Comparison of ENCODE assay signal across 15 cellular contexts in the genomic region with DNA sequence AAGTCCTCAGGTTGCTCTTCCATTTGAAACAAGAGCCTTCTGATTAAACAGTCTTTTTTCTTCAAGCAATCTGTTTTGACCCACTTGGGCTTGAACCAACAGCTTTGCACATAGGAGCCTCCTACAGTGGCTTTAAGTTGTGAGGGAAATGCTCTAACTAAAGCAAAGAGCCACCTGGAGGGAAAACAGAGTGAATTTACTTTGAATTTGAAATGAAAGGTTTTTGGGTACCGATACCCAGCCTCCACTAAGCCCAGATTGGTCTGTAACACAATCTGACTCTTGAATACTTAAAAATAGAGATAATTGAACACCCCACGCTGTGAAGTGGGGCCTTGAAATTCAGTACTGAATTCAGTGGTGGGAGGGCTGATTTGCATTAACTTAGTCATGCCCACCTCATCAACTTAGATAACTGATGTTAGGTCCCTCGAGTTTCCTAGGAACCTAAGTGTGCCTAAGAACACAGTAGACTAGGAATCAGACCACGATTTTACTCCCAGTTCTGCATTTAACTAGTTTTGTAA.
"Had no signal": no experiment of that assay in that cellular context is flagged by ENCODE, and none has a peak within 500 bp of the region (broad histone marks: within the 10 kb centered on the region; RNA-seq: fewer than 3 reads in every experiment).

No MANE protein-coding gene starts in this region.

- ATAC-seq: activated CD4-positive, CD25-positive, alpha-beta regulatory T cell treated with anti-CD3 and anti-CD28 coated beads, Interleukin-2, amount 50 U/mL, for 24 hours; gastrocnemius medialis had no signal

- H3K4me1 ChIP-seq: gastrocnemius medialis, sigmoid colon, stomach, upper lobe of right lung had no signal

- H3K27me3 ChIP-seq: dorsolateral prefrontal cortex, gastrocnemius medialis, sigmoid colon, stomach, upper lobe of right lung had no signal

- DNase-seq: activated CD4-positive, alpha-beta T cell treated with anti-CD3 and anti-CD28 coated beads, Interleukin-2, amount 50 U/mL, for 1 hour; activated CD8-positive, alpha-beta memory T cell treated with anti-CD3 and anti-CD28 coated beads for 24 hours; activated gamma-delta T cell treated with Interleukin-2 at 50 U/mL for 16 hours; amniotic stem cell; dorsolateral prefrontal cortex; endodermal cell; gastrocnemius medialis; kidney glomerular epithelial cell; ovary; sigmoid colon; stimulated activated CD4-positive, alpha-beta T cell treated with anti-CD3 and anti-CD28 coated beads, Interleukin-1b, Interleukin-23, amount 100 ng/mL, for 48 hours; stomach; upper lobe of right lung had no signal

- H3K36me3 ChIP-seq: gastrocnemius medialis, ovary, sigmoid colon, stomach, thoracic aorta, upper lobe of right lung had no signal

- H3K4me3 ChIP-seq: dorsolateral prefrontal cortex, gastrocnemius medialis, ovary, sigmoid colon, stomach, thoracic aorta, upper lobe of right lung had no signal

- H3K9me3 ChIP-seq: gastrocnemius medialis, ovary, sigmoid colon, stomach, thoracic aorta, upper lobe of right lung had no signal

- H3K27ac ChIP-seq: dorsolateral prefrontal cortex, gastrocnemius medialis, ovary, sigmoid colon, stomach, thoracic aorta, upper lobe of right lung had no signal
